ENCODE assay signal across 1 cellular context in the genomic region with DNA sequence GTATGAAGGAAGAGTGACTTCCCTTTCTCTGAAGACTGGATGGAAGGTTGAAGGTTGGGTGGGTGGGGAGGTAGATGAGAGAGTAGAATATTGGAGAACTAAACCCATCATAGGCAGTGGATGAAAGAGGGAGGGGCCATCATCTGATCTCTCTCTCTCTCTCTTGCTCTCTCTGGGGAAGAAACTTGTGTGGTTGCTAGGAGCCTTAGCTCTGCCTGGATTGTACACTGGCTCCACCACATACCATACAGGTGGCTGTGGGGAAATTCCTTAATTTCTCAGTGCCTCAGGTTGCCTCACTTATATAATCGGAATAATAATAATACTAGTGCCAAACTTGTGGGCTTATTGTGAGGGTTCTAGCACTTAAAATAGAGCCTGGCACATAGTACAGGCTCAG.
TF ChIP-seq lines count a peak whose summit lies in the region.

No MANE protein-coding gene starts in this region.

TF ChIP-seq in GM23338, 12 proteins besides CTCF, POLR2A, EP300 and RAD21 (continued from another document):
- no peak for TF ChIP-seq REST (IDR thresholded peaks at IDR 0.05; ENCODE audit: unreplicated experiment)
- no peak for TF ChIP-seq JUNB (IDR thresholded peaks at IDR 0.05; ENCODE audit: unreplicated experiment)
- TF ChIP-seq ZNF331 (CRISPR knock-in tag; IDR thresholded peaks at IDR 0.05; ENCODE audit: low read depth): no peak
